In genomic region chr2:156436477-156437085, GRCh38 we compare ENCODE assay signal across 8 cellular contexts. TPM values are rescaled to one million over a fixed set of nuclear protein-coding genes. Genes with fewer than 3 reads are reported as not detected.
DNase-seq lines count a peak whose midpoint lies in the region; ATAC-seq and TF ChIP-seq lines count a peak whose summit lies in the region.

No MANE protein-coding gene starts in this region.

- DNase-seq in CD8-positive, alpha-beta memory T cell, result peak in 2 of 5 donors; percentile 5 to 24
- peak; percentile 56 for DNase-seq in medulla oblongata (ENCODE audit: extremely low spot score)
- DNase-seq in thyroid gland, result peak; percentile 28 to 30
- no peak for DNase-seq in T1000 (lab: John Stamatoyannopoulos, UW)

- H3K36me3 ChIP-seq in CD8-positive, alpha-beta memory T cell (ENCODE audit: insufficient read depth, low read length), result no peaks in the 10 kb centered on the region
- no peaks in the 10 kb centered on the region for H3K36me3 ChIP-seq in thyroid gland

- POLR2A ChIA-PET in CD8-positive, alpha-beta memory T cell (lab: Charles Lee), result interaction anchor here (0.7 to 1.3 kb wide), 6 partner anchors 36 to 104 kb away, joined by 3 to 10 read pairs (median 3); partner anchors contain the start of gene NR4A2

- H3K9me3 ChIP-seq in CD8-positive, alpha-beta memory T cell (ENCODE audit: low read length), result no peaks in the 10 kb centered on the region
- no peaks in the 10 kb centered on the region for H3K9me3 ChIP-seq in thyroid gland

- peak overlapping the region; percentile 88 to 98 (median 96) for H3K27ac Mint-ChIP-seq in CD8-positive, alpha-beta memory T cell
- H3K27ac Mint-ChIP-seq in T-helper 1 cell treated with Interleukin-12 subunit alpha and Interleukin-12 subunit beta and Interleukin-4 antibody, amounts not matched to agents 30 μg/mL and 1 μg/mL, for 36 hours, result peak overlapping the region; percentile 93
- H3K27ac Mint-ChIP-seq in dendritic cell treated with granulocyte-macrophage colony-stimulating factor and Interleukin-4, amounts not matched to agents 40 ng/mL and 50 ng/mL, for 4 days, result peak overlapping the region; percentile 95

- intact Hi-C loops in dendritic cell treated with granulocyte-macrophage colony-stimulating factor and Interleukin-4, amounts not matched to agents 40 ng/mL and 50 ng/mL, for 4 days (cut with micrococcal nuclease), result loop anchor here (2.0 to 10.0 kb wide), 2 partner anchors 36 to 742 kb away; no protein-coding TSS in a partner anchor
- intact Hi-C loops in thyroid gland (cut with DNase I), result no loop called here

- H3K4me3 ChIP-seq in CD8-positive, alpha-beta memory T cell (ENCODE audit: low read length), result peak overlapping the region; percentile 82
- H3K4me3 ChIP-seq in thyroid gland (replicated peaks in 1 of 3), result peak overlapping the region in 2 of 3 donors; percentile 48 to 52

- ATAC-seq in GM19372 (IDR thresholded peaks at IDR 0.05; ENCODE audit: low read depth, unreplicated experiment), result peak; percentile 43
- peak; percentile 53 for ATAC-seq in HG03378 (IDR thresholded peaks at IDR 0.05; ENCODE audit: unreplicated experiment)

- no peak for TF ChIP-seq POLR2A in thyroid gland (IDR thresholded peaks at IDR 0.05)

- CTCF ChIA-PET in CD8-positive, alpha-beta memory T cell (lab: Charles Lee), result interaction anchor here (0.9 to 3.2 kb wide), 4 partner anchors 36 to 153 kb away, joined by 3 to 15 read pairs (median 6); no protein-coding TSS in a partner anchor

- H3K27me3 Mint-ChIP-seq in CD8-positive, alpha-beta memory T cell, result no peaks in the 10 kb centered on the region
- peaks cover 3% of the 10 kb centered on the region for H3K27me3 Mint-ChIP-seq in T-helper 1 cell treated with Interleukin-12 subunit alpha and Interleukin-12 subunit beta and Interleukin-4 antibody, amounts not matched to agents 30 μg/mL and 1 μg/mL, for 36 hours (ENCODE audit: low read depth)
- no peaks in the 10 kb centered on the region for H3K27me3 Mint-ChIP-seq in dendritic cell treated with granulocyte-macrophage colony-stimulating factor and Interleukin-4, amounts not matched to agents 40 ng/mL and 50 ng/mL, for 4 days

- H3K36me3 Mint-ChIP-seq in CD8-positive, alpha-beta memory T cell, result peaks cover 0 to 10% (median 0%) of the 10 kb centered on the region in 3 donors
- H3K36me3 Mint-ChIP-seq in T-helper 1 cell treated with Interleukin-12 subunit alpha and Interleukin-12 subunit beta and Interleukin-4 antibody, amounts not matched to agents 30 μg/mL and 1 μg/mL, for 36 hours (ENCODE audit: low read depth), result peaks cover 14% of the 10 kb centered on the region
- H3K36me3 Mint-ChIP-seq in dendritic cell treated with granulocyte-macrophage colony-stimulating factor and Interleukin-4, amounts not matched to agents 40 ng/mL and 50 ng/mL, for 4 days (ENCODE audit: low read depth), result peaks cover 26% of the 10 kb centered on the region

- H3K4me3 Mint-ChIP-seq in CD8-positive, alpha-beta memory T cell, result peak overlapping the region; percentile 91 to 98 (median 95)
- H3K4me3 Mint-ChIP-seq in T-helper 1 cell treated with Interleukin-12 subunit alpha and Interleukin-12 subunit beta and Interleukin-4 antibody, amounts not matched to agents 30 μg/mL and 1 μg/mL, for 36 hours, result peak overlapping the region; percentile 95
- peak overlapping the region; percentile 83 for H3K4me3 Mint-ChIP-seq in dendritic cell treated with granulocyte-macrophage colony-stimulating factor and Interleukin-4, amounts not matched to agents 40 ng/mL and 50 ng/mL, for 4 days

- peaks cover 30 to 46% (median 40%) of the 10 kb centered on the region in 3 donors for H3K4me1 Mint-ChIP-seq in CD8-positive, alpha-beta memory T cell
- peaks cover 35% of the 10 kb centered on the region for H3K4me1 Mint-ChIP-seq in T-helper 1 cell treated with Interleukin-12 subunit alpha and Interleukin-12 subunit beta and Interleukin-4 antibody, amounts not matched to agents 30 μg/mL and 1 μg/mL, for 36 hours (ENCODE audit: low read depth)
- H3K4me1 Mint-ChIP-seq in dendritic cell treated with granulocyte-macrophage colony-stimulating factor and Interleukin-4, amounts not matched to agents 40 ng/mL and 50 ng/mL, for 4 days (ENCODE audit: low read depth), result peaks cover 54% of the 10 kb centered on the region

- peak overlapping the region; percentile 62 for H3K27ac ChIP-seq in CD8-positive, alpha-beta memory T cell (ENCODE audit: low read depth, low read length)
- H3K27ac ChIP-seq in thyroid gland, result peak overlapping the region; percentile 96 to 99 (median 99)

- peaks cover 21% of the 10 kb centered on the region for H3K4me1 ChIP-seq in CD8-positive, alpha-beta memory T cell (ENCODE audit: insufficient read depth, low read length)
- H3K4me1 ChIP-seq in thyroid gland, result peaks cover 20 to 33% of the 10 kb centered on the region in 2 donors

- peaks cover 0 to 2% (median 0%) of the 10 kb centered on the region in 5 donors for H3K9me3 Mint-ChIP-seq in CD8-positive, alpha-beta memory T cell
- H3K9me3 Mint-ChIP-seq in T-helper 1 cell treated with Interleukin-12 subunit alpha and Interleukin-12 subunit beta and Interleukin-4 antibody, amounts not matched to agents 30 μg/mL and 1 μg/mL, for 36 hours, result no peaks in the 10 kb centered on the region
- H3K9me3 Mint-ChIP-seq in dendritic cell treated with granulocyte-macrophage colony-stimulating factor and Interleukin-4, amounts not matched to agents 40 ng/mL and 50 ng/mL, for 4 days, result no peaks in the 10 kb centered on the region

- WGBS in thyroid gland, 2 donors, result 1% methylated on average over 14 to 19 of the region's 19 CpGs

- no peak for TF ChIP-seq CTCF in thyroid gland (IDR thresholded peaks at IDR 0.05)

- no peaks in the 10 kb centered on the region for H3K27me3 ChIP-seq in CD8-positive, alpha-beta memory T cell (ENCODE audit: insufficient read depth, low read length, poor library complexity, severe bottlenecking)
- no peaks in the 10 kb centered on the region for H3K27me3 ChIP-seq in thyroid gland

RNA-seq across cellular contexts. Expression of gene GPD2, which starts 0.4 kb away (rescaled TPM):
- 10 to 100 TPM; 38.9 to 44.3 TPM for total RNA-seq in CD8-positive, alpha-beta memory T cell
- polyA plus RNA-seq in CD8-positive, alpha-beta memory T cell, result 10.1 TPM
- total RNA-seq in thyroid gland, result 100 to 1,000 TPM in 2 of 4 donors, 10 to 100 TPM in 2; 78.0 to 127 (median 105) TPM
